9 cellular contexts compared by ENCODE assay signal in the genomic region with DNA sequence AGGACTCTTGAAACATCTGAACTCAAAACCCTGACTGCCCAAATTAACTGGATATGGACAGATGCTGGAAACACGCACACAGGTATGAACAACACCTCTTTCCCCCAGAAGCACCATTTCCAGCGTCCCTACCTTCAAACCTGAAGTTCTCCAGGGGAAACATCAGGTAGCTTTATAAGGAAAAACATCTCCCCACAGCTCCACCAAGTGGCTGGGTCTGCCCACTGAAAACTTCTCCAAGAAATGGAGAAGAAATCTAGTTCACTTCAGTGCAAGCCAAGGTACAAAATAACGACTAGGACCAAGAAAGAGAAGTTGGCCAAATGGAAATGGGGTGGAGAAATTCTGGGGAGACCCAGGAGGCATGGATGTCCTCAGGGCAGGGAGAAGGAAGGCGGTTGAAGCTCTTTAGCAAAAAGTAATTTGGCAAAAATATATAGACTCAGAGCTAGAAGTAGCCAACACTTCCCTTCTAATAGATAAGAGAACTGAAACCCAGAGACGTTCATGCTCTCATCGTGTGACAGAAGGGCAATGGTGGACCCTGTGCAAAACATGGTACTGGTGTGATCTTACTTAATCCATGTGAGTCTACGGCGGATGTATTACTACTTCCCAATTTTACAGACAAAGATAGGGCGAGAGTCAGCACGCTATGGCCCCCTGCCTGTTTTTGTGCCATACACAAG. TPM values are rescaled to one million over a fixed set of nuclear protein-coding genes. Genes with fewer than 3 reads are reported as not detected.
DNase-seq lines count a peak whose midpoint lies in the region; ATAC-seq and TF ChIP-seq lines count a peak whose summit lies in the region.
"Had no signal": no experiment of that assay in that cellular context is flagged by ENCODE, and none has a peak within 500 bp of the region (broad histone marks: within the 10 kb centered on the region; RNA-seq: fewer than 3 reads in every experiment).

No MANE protein-coding gene starts in this region.

- TF ChIP-seq CTCF in astrocyte of the cerebellum (IDR thresholded peaks at IDR 0.05; ENCODE audit: low read depth, low read length, missing control alignments) (peak; percentile 75), liver (IDR thresholded peaks at IDR 0.05; ENCODE audit: low read depth, low read length, missing input control) (peak; percentile 46)

- H3K4me3 ChIP-seq in astrocyte of the cerebellum (ENCODE audit: low read depth, low read length) (no peak overlapping the region), liver (ENCODE audit: low read depth in 1 of 3, low read length in 3 of 3) (no peak overlapping the region), aorta (ENCODE audit: low read length in 2 of 2) (no peak overlapping the region)

- TF ChIP-seq RAD21 in liver (IDR thresholded peaks at IDR 0.05) = peak; percentile 75 to 76

- H3K9me3 ChIP-seq in liver (ENCODE audit: control insufficient read depth in 4 of 4, low read length in 3 of 4) = no peaks in the 10 kb centered on the region
- no peaks in the 10 kb centered on the region for H3K9me3 ChIP-seq in aorta (ENCODE audit: control insufficient read depth, low read length)
- H3K9me3 ChIP-seq: neutrophil had no signal

- no peaks in the 10 kb centered on the region for H3K27me3 ChIP-seq in liver (ENCODE audit: control insufficient read depth in 4 of 4, insufficient read depth in 4 of 4, low read length in 3 of 4)
- H3K27me3 ChIP-seq in aorta (ENCODE audit: control insufficient read depth in 1 of 2, insufficient read depth in 2 of 2, low read length in 1 of 2) = no peaks in the 10 kb centered on the region

- no peak overlapping the region for H3K9ac ChIP-seq in liver (ENCODE audit: low read depth in 1 of 2, low read length in 2 of 2)

- intact Hi-C loops in aorta (cut with DNase I) = loop anchor here (5.0 kb wide), 2 partner anchors 73 to 732 kb away; no protein-coding TSS in a partner anchor

- peaks cover 0 to 34% (median 28%) of the 10 kb centered on the region in 4 donors for H3K4me1 ChIP-seq in liver (ENCODE audit: control insufficient read depth in 4 of 4, insufficient read depth in 4 of 4, low read length in 3 of 4)
- peaks cover 0 to 4% of the 10 kb centered on the region in 2 donors for H3K4me1 ChIP-seq in aorta (ENCODE audit: control insufficient read depth in 1 of 2, insufficient read depth in 2 of 2, low read length in 2 of 2)

- in situ Hi-C loops in astrocyte of the cerebellum (cut with HindIII; ENCODE audit: low sequenced_read_pairs) = no loop called here

- H3K27ac ChIP-seq in liver (ENCODE audit: low read depth in 1 of 2, low read length in 2 of 2) (no peak overlapping the region), aorta (ENCODE audit: low read depth in 1 of 2, low read length in 2 of 2) (peak overlapping the region in 1 of 2 donors; percentile 11)
- H3K27ac ChIP-seq: neutrophil had no signal

- DNase-seq in Ammon's horn (ENCODE audit: low spot score) = peak; percentile 65
- DNase-seq in HT1080 (ENCODE audit: low read depth) = peak; percentile 32
- no peak for DNase-seq in astrocyte of the cerebellum (ENCODE audit: low read depth)
- DNase-seq in middle frontal gyrus (ENCODE audit: extremely low spot score, low spot score) = no peak
- no peak for DNase-seq in NCI-H2107 (lab: John Stamatoyannopoulos, UW)
- no peak for DNase-seq in aorta

- WGBS in liver = 64% methylated on average over 10 of the region's 10 CpGs
- 64 to 65% methylated on average over 10 of the region's 10 CpGs for WGBS in aorta, 2 donors

- ATAC-seq in HG03520 (IDR thresholded peaks at IDR 0.05; ENCODE audit: unreplicated experiment) (no peak), aorta (ENCODE audit: low FRiP score) (no peak)

- H3K36me3 ChIP-seq in liver (ENCODE audit: control insufficient read depth in 4 of 4, insufficient read depth in 3 of 4, low read depth in 1 of 4, low read length in 3 of 4) (no peaks in the 10 kb centered on the region), aorta (ENCODE audit: control insufficient read depth in 1 of 2, insufficient read depth in 2 of 2, low read length in 1 of 2) (no peaks in the 10 kb centered on the region)
- H3K36me3 ChIP-seq: neutrophil had no signal

TF ChIP-seq in liver, 16 proteins besides CTCF, POLR2A, EP300 and RAD21:
- TF ChIP-seq, protein P1, sequence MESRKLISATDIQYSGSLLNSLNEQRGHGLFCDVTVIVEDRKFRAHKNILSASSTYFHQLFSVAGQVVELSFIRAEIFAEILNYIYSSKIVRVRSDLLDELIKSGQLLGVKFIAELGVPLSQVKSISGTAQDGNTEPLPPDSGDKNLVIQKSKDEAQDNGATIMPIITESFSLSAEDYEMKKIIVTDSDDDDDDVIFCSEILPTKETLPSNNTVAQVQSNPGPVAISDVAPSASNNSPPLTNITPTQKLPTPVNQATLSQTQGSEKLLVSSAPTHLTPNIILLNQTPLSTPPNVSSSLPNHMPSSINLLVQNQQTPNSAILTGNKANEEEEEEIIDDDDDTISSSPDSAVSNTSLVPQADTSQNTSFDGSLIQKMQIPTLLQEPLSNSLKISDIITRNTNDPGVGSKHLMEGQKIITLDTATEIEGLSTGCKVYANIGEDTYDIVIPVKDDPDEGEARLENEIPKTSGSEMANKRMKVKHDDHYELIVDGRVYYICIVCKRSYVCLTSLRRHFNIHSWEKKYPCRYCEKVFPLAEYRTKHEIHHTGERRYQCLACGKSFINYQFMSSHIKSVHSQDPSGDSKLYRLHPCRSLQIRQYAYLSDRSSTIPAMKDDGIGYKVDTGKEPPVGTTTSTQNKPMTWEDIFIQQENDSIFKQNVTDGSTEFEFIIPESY (IDR thresholded peaks at IDR 0.05) = no peak
- TF ChIP-seq FOXA2 (IDR thresholded peaks at IDR 0.05) = no peak
- no peak for TF ChIP-seq HNF4G (IDR thresholded peaks at IDR 0.05)
- no peak for TF ChIP-seq JUND (IDR thresholded peaks at IDR 0.05)
- TF ChIP-seq, protein P2, sequence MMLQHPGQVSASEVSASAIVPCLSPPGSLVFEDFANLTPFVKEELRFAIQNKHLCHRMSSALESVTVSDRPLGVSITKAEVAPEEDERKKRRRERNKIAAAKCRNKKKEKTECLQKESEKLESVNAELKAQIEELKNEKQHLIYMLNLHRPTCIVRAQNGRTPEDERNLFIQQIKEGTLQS (IDR thresholded peaks at IDR 0.05) = no peak
- no peak for TF ChIP-seq RXRA (IDR thresholded peaks at IDR 0.05)
- no peak for TF ChIP-seq NR2F2 (IDR thresholded peaks at IDR 0.05)
- TF ChIP-seq, protein P3, sequence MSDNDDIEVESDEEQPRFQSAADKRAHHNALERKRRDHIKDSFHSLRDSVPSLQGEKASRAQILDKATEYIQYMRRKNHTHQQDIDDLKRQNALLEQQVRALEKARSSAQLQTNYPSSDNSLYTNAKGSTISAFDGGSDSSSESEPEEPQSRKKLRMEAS (IDR thresholded peaks at IDR 0.05) = no peak
TF ChIP-seq in liver: peak in this region for 0.

RNA-seq across cellular contexts. Expression of a gene that starts 10.5 kb away (rescaled TPM):
- 7.5 and 10.7 TPM in 2 replicates for total RNA-seq in HT1080 (2014; rRNA removed; shearing (Covaris generic))
- polyA plus RNA-seq in HT1080 (2015; cell fraction: cytosol; rRNA removed) = 5.2 and 7.5 TPM in 2 replicates
- 6.8 and 8.2 TPM in 2 replicates for polyA plus RNA-seq in HT1080 (2015; cell fraction: nucleus; rRNA removed)
- 1 to 10 TPM; 3.6 to 9.3 TPM for total RNA-seq in liver
- polyA plus RNA-seq in liver = 1 to 10 TPM; 2.5 to 4.1 TPM
- 10 to 100 TPM; 28.2 to 37.7 TPM for total RNA-seq in aorta
- 1 to 10 TPM; 5.3 to 8.7 TPM for polyA plus RNA-seq in aorta

Comparison
In these comparisons a context has a peak if more than half of its experiments do, and no peak if none do; other contexts are left out.
1. DNase-seq: peak in Ammon's horn (single experiment) and HT1080 (single experiment); none in astrocyte of the cerebellum (single experiment), middle frontal gyrus (single experiment), NCI-H2107 (single experiment) and aorta (0 of 2).